In the genomic region with DNA sequence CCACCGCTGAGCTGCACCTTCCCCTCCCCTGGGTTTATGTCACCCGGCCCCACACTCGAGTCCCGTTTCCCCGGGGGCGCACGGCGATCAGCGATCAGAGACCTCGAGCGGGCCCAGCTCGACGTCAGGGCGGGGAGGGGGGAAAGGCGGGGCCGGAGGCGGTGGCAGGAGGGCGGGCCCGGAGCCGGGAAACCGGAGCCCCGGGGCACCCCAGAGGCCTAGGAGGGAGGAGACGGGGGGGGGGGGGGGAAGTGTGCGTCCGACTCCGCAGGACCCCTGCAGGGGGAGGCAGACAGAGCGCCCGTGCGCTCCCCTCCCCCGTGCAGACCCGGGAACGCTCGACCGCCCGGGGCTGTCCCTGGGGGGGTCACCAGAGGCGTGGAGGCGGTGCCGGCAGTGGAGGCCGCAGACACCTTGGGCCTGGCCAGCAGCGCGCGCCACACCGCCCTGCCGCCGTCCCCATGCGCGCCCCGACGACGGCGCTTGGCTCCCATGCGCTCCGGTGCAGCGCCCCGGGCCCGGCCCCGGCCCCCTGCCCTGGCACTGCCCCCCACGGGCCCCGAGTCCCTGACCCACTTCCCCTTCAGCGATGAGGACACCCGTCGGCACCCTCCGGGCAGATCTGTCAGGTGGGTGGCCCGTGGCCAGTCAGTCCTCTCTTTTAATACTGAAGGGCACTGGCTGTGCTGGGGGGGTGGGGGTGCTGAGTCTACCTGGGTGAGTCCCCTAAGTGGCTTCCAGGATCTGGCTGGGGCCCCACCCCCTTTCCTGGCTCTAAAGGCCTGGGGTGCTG, we compare ENCODE assay signal across 1 cellular context.
TF ChIP-seq lines count a peak whose summit lies in the region.

No MANE protein-coding gene starts in this region.

TF ChIP-seq in endothelial cell of umbilical vein, 7 proteins besides CTCF, POLR2A, EP300 and RAD21:
- TF ChIP-seq FOS (IDR thresholded peaks at IDR 0.05; ENCODE audit: borderline replicate concordance, insufficient read depth, low read length), result no peak
- TF ChIP-seq JUN (IDR thresholded peaks at IDR 0.05; ENCODE audit: borderline replicate concordance, insufficient read depth, insufficient read length, low read depth), result no peak
- no peak for TF ChIP-seq EZH2 (IDR thresholded peaks at IDR 0.05; ENCODE audit: borderline replicate concordance, low read depth, low read length, severe bottlenecking)
- TF ChIP-seq, protein P1, sequence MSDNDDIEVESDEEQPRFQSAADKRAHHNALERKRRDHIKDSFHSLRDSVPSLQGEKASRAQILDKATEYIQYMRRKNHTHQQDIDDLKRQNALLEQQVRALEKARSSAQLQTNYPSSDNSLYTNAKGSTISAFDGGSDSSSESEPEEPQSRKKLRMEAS (IDR thresholded peaks at IDR 0.05; ENCODE audit: insufficient read depth, insufficient read length), result no peak
- TF ChIP-seq POLR2AphosphoS5 (IDR thresholded peaks at IDR 0.05; ENCODE audit: insufficient read depth, low read depth, low read length), result no peak
- TF ChIP-seq MYC (IDR thresholded peaks at IDR 0.05; ENCODE audit: low read depth, low read length), result no peak
TF ChIP-seq in endothelial cell of umbilical vein: peak in this region for 0.
